Comparison of ENCODE assay signal across 8 cellular contexts in the genomic region with DNA sequence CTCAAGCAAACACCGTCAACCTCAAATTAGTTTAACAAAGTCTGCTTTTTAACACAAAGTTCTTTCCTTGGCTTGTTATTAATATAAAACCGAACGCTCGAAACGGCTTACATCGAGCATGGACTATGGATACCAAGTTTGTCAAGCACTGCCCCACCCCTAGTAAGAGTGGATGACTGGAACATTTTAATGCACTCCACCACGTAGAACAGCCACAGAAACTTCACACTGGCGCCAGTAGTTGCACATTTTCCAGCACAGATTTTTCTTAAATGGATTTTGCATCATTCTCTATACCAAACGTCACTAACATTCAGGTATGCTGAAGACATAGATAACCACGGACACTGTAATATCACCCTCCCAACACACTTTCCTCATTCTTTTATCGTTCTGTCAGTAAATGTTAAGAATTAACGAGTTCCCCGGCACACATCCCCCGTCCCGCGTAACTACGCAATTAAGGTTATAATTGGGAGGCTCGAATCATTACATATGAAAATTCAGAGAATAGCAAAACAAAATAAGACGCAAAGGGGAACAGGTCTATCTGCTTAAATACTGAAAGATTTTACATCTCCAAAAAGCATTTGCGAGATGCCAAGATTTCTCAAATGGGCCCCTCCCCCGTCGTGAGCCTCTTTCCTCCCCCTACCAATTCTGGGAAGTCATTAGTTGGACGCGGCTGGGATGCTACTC. TPM values are rescaled to one million over a fixed set of nuclear protein-coding genes. Genes with fewer than 3 reads are reported as not detected.
DNase-seq lines count a peak whose midpoint lies in the region; ATAC-seq, FAIRE-seq and TF ChIP-seq lines count a peak whose summit lies in the region.

No MANE protein-coding gene starts in this region.

- H3K9me3 Mint-ChIP-seq in CD8-positive, alpha-beta T cell, result no peaks in the 10 kb centered on the region
- H3K9me3 Mint-ChIP-seq in astrocyte (ENCODE audit: unreplicated experiment), result no peaks in the 10 kb centered on the region

- H3K27me3 ChIP-seq in CD8-positive, alpha-beta T cell (ENCODE audit: insufficient read depth, low read length), result peaks cover 29% of the 10 kb centered on the region
- no peaks in the 10 kb centered on the region for H3K27me3 ChIP-seq in astrocyte (ENCODE audit: insufficient read depth, low read length)
- H3K27me3 ChIP-seq in iPS DF 6.9 (ENCODE audit: control insufficient read depth, insufficient read depth, low read length), result no peaks in the 10 kb centered on the region
- no peaks in the 10 kb centered on the region for H3K27me3 ChIP-seq in sigmoid colon

- no peaks in the 10 kb centered on the region for H3K36me3 ChIP-seq in CD8-positive, alpha-beta T cell (ENCODE audit: insufficient read depth, low read length)
- H3K36me3 ChIP-seq in astrocyte (ENCODE audit: insufficient read depth, low read length) (peaks cover 4% of the 10 kb centered on the region), iPS DF 6.9 (ENCODE audit: control insufficient read depth, insufficient read depth, low read length) (no peaks in the 10 kb centered on the region), sigmoid colon (peaks cover 0 to 8% (median 0%) of the 10 kb centered on the region in 4 donors)

- no peaks in the 10 kb centered on the region for H3K9me3 ChIP-seq in CD8-positive, alpha-beta T cell (ENCODE audit: low read length)
- H3K9me3 ChIP-seq in astrocyte (ENCODE audit: insufficient read depth, low read depth, low read length) (no peaks in the 10 kb centered on the region), iPS DF 6.9 (ENCODE audit: control insufficient read depth, insufficient read depth, low read length) (no peaks in the 10 kb centered on the region), sigmoid colon (no peaks in the 10 kb centered on the region)

- peaks cover 56% of the 10 kb centered on the region for H4K20me1 ChIP-seq in astrocyte (ENCODE audit: insufficient read depth, low read length)

- no peak for TF ChIP-seq CTCF in CD8-positive, alpha-beta T cell (IDR thresholded peaks at IDR 0.05)
- TF ChIP-seq CTCF in astrocyte (IDR thresholded peaks at IDR 0.05; ENCODE audit: insufficient read depth, low read depth, low read length), result no peak
- no peak for TF ChIP-seq CTCF in sigmoid colon (IDR thresholded peaks at IDR 0.05)

- H3K4me3 ChIP-seq in CD8-positive, alpha-beta T cell (ENCODE audit: low read depth, low read length), result peak overlapping the region; percentile 59
- H3K4me3 ChIP-seq in astrocyte (ENCODE audit: insufficient read depth, low read depth, low read length) (peak overlapping the region; percentile 98), iPS DF 6.9 (ENCODE audit: low read length) (peak overlapping the region; percentile 99), sigmoid colon (peak overlapping the region; percentile 73 to 98 (median 90))

- peaks cover 49% of the 10 kb centered on the region for H3K27me3 Mint-ChIP-seq in CD8-positive, alpha-beta T cell (ENCODE audit: low read depth)
- no peaks in the 10 kb centered on the region for H3K27me3 Mint-ChIP-seq in astrocyte (ENCODE audit: low read depth, unreplicated experiment)

- H3K36me3 Mint-ChIP-seq in CD8-positive, alpha-beta T cell, result no peaks in the 10 kb centered on the region
- peaks cover 10% of the 10 kb centered on the region for H3K36me3 Mint-ChIP-seq in astrocyte (ENCODE audit: low read depth, unreplicated experiment)

- POLR2A ChIA-PET in CD8-positive, alpha-beta T cell (lab: Charles Lee), result interaction anchor here (0.8 to 1.6 kb wide), 3 partner anchors 8 to 10 kb away, joined by 3 to 5 read pairs (median 3); no protein-coding TSS in a partner anchor

- peak overlapping the region; percentile 81 for H3K4me3 Mint-ChIP-seq in CD8-positive, alpha-beta T cell
- H3K4me3 Mint-ChIP-seq in astrocyte (ENCODE audit: unreplicated experiment), result peak overlapping the region; percentile 99

- WGBS in iPS DF 6.9 (ENCODE audit: insufficient coverage, insufficient read length), result no CpG with 5 or more reads among the region's 24 CpGs
- 2 to 4% methylated on average over 24 of the region's 24 CpGs for WGBS in sigmoid colon, 2 donors

- ATAC-seq in CD8-positive, alpha-beta T cell, result peak; percentile 22
- ATAC-seq in GM19397 (IDR thresholded peaks at IDR 0.05; ENCODE audit: unreplicated experiment), result no peak

- peaks cover 61% of the 10 kb centered on the region for H3K79me2 ChIP-seq in astrocyte (ENCODE audit: insufficient read depth, low read length)

- no peak overlapping the region for H3K27ac Mint-ChIP-seq in CD8-positive, alpha-beta T cell
- H3K27ac Mint-ChIP-seq in astrocyte (ENCODE audit: unreplicated experiment), result peak overlapping the region; percentile 94

- TF ChIP-seq EP300 in sigmoid colon (IDR thresholded peaks at IDR 0.05), result no peak

- in situ Hi-C loops in KBM-7 (cut with MboI; ENCODE audit: low pct_unique_long_range_greater_than_20kb, low sequenced_read_pairs), result loop anchor here (25.0 kb wide), 1 partner anchor 113 kb away; no protein-coding TSS in a partner anchor

- H2AFZ ChIP-seq in astrocyte (ENCODE audit: low read depth, low read length), result peak overlapping the region; percentile 83

- intact Hi-C loops in CD8-positive, alpha-beta T cell (cut with DNase I, micrococcal nuclease), result loop anchor here in 1 of 2 experiments (2.0 kb wide), 1 partner anchor 31 kb away; no protein-coding TSS in a partner anchor
- intact Hi-C loops in sigmoid colon (cut with DNase I), result loop anchor here (5.0 to 10.0 kb wide), 3 partner anchors 43 to 245 kb away; partner anchors contain the start of gene PSMC6

- peak; percentile 15 to 43 for TF ChIP-seq POLR2A in sigmoid colon (IDR thresholded peaks at IDR 0.05)

- CTCF ChIA-PET in CD8-positive, alpha-beta T cell (lab: Charles Lee), result interaction anchor here (1.7 to 3.3 kb wide), 2 partner anchors 11 kb away, joined by 9 to 15 read pairs; no protein-coding TSS in a partner anchor

- no peak overlapping the region for H3K27ac ChIP-seq in CD8-positive, alpha-beta T cell (ENCODE audit: low read depth, low read length)
- peak overlapping the region; percentile 89 for H3K27ac ChIP-seq in astrocyte (ENCODE audit: low read depth, low read length)
- H3K27ac ChIP-seq in iPS DF 6.9 (ENCODE audit: low read length), result no peak overlapping the region
- peak overlapping the region; percentile 98 to 100 (median 99) for H3K27ac ChIP-seq in sigmoid colon

- H3K4me1 Mint-ChIP-seq in CD8-positive, alpha-beta T cell (ENCODE audit: low read depth), result peaks cover 20% of the 10 kb centered on the region
- peaks cover 31% of the 10 kb centered on the region for H3K4me1 Mint-ChIP-seq in astrocyte (ENCODE audit: low read depth, unreplicated experiment)

- DNase-seq in CD8-positive, alpha-beta T cell, result no peak
- DNase-seq in KBM-7 (peak; percentile 17), astrocyte (ENCODE audit: low read depth) (peak; percentile 63), iPS DF 6.9 (ENCODE audit: low read depth, low spot score) (no peak), sigmoid colon (no peak), COR-L47 (lab: John Stamatoyannopoulos, UW) (no peak), NOMO-1 (lab: John Stamatoyannopoulos, UW; ENCODE audit: unreplicated experiment in 2 of 2) (no peak)

- H3K4me1 ChIP-seq in CD8-positive, alpha-beta T cell (ENCODE audit: insufficient read depth, low read length), result peaks cover 20% of the 10 kb centered on the region
- H3K4me1 ChIP-seq in astrocyte (ENCODE audit: insufficient read depth, low read length) (peaks cover 20% of the 10 kb centered on the region), iPS DF 6.9 (ENCODE audit: control insufficient read depth, insufficient read depth, low read length) (peaks cover 2% of the 10 kb centered on the region; the same call in 1 of the 2 replicates), sigmoid colon (peaks cover 0 to 71% (median 56%) of the 10 kb centered on the region in 4 donors)

- peak overlapping the region; percentile 97 for H3K9ac ChIP-seq in astrocyte (ENCODE audit: low read length)

- FAIRE-seq in astrocyte (lab: Jason Lieb, UNC), result no peak

- H3K4me2 ChIP-seq in astrocyte (ENCODE audit: low read length), result peak overlapping the region; percentile 95

RNA-seq across cellular contexts. Expression of gene FERMT2, which starts 1.0 kb away (rescaled TPM):
- not detected for total RNA-seq in CD8-positive, alpha-beta T cell
- total RNA-seq in astrocyte (324 and 364 TPM in 2 replicates), sigmoid colon (100 to 1,000 TPM; 278 to 317 (median 297) TPM)
- polyA plus RNA-seq in sigmoid colon, result 10 to 100 TPM in 2 of 3 donors, 1 to 10 TPM in 1; 3.0 to 21.9 (median 13.8) TPM

Comparison
In these comparisons a context has a peak if more than half of its experiments do, and no peak if none do; other contexts are left out.
1. DNase-seq: peak in KBM-7 (single experiment) and astrocyte (single experiment); none in CD8-positive, alpha-beta T cell (0 of 7), iPS DF 6.9 (single experiment), sigmoid colon (single experiment), COR-L47 (single experiment) and NOMO-1 (0 of 2).
2. H3K27ac ChIP-seq: peak in astrocyte (single experiment) and sigmoid colon (4 of 4); none in CD8-positive, alpha-beta T cell (single experiment) and iPS DF 6.9 (single experiment).
3. RNA of gene FERMT2, which starts 1.0 kb away (total RNA-seq): 324 to 364 TPM in astrocyte and 278 to 317 TPM in sigmoid colon; not detected in CD8-positive, alpha-beta T cell; every median in the first group is over 100 times any median in the second.
4. Peak in every context shown above with its lines, with median percentiles within 50 percentile points of each other: H3K4me3 ChIP-seq.